ENCODE assay signal across 1 cellular context in genomic region chr15:34337557-34338306, GRCh38.
A peak's percentile ranks its signal among the peaks of the same experiment; 100 is the strongest.
TF ChIP-seq lines count a peak whose summit lies in the region.

SLC12A6 (minus strand) TSS chr15:34337781; CDS start chr15:34336680, 1,101 bp downstream.

TF ChIP-seq in HepG2, 621 proteins besides CTCF, POLR2A, EP300 and RAD21 (continued from another document and continues in another):
- peak; percentile 40; the same call in 1 of the 2 replicates for TF ChIP-seq UBTF (CRISPR knock-in tag; IDR thresholded peaks at IDR 0.05)
- TF ChIP-seq ZSCAN20 (CRISPR knock-in tag; IDR thresholded peaks at IDR 0.05; ENCODE audit: borderline replicate concordance), result peak; percentile 88; the same call in 1 of the 2 replicates
- TF ChIP-seq ZNF280D (CRISPR knock-in tag; IDR thresholded peaks at IDR 0.05), result no peak
- TF ChIP-seq GMEB1 (CRISPR knock-in tag; IDR thresholded peaks at IDR 0.05; ENCODE audit: borderline replicate concordance), result peak; percentile 42
- peak; percentile 65 for TF ChIP-seq TBX2 (CRISPR knock-in tag; IDR thresholded peaks at IDR 0.05; ENCODE audit: borderline replicate concordance)
- TF ChIP-seq HNRNPK (IDR thresholded peaks at IDR 0.05; ENCODE audit: low read depth, low read length, poor library complexity, severe bottlenecking), result peak; percentile 92
- TF ChIP-seq KMT2B (CRISPR knock-in tag; IDR thresholded peaks at IDR 0.05), result peak; percentile 48; the same call in 1 of the 2 replicates
- peak; percentile 12; the same call in 1 of the 2 replicates for TF ChIP-seq MAZ (IDR thresholded peaks at IDR 0.05; ENCODE audit: borderline replicate concordance, low read depth, low read length)
- TF ChIP-seq MAZ (CRISPR knock-in tag; IDR thresholded peaks at IDR 0.05; ENCODE audit: low read depth), result peak; percentile 90
- TF ChIP-seq GABPB1 (CRISPR knock-in tag; IDR thresholded peaks at IDR 0.05), result peak; percentile 79
- 0 out of 2 replicates have a peak, but pooled peaks have one; percentile 29 for TF ChIP-seq BORCS8-MEF2B (CRISPR knock-in tag; IDR thresholded peaks at IDR 0.05)
- peak; percentile 78 for TF ChIP-seq ZFY (CRISPR knock-in tag; IDR thresholded peaks at IDR 0.05)
- no peak for TF ChIP-seq DMTF1 (CRISPR knock-in tag; IDR thresholded peaks at IDR 0.05)
- TF ChIP-seq CEBPB (IDR thresholded peaks at IDR 0.05; ENCODE audit: borderline replicate concordance, low read depth, low read length), result no peak
- no peak for TF ChIP-seq ZNF782 (CRISPR knock-in tag; IDR thresholded peaks at IDR 0.05; ENCODE audit: borderline replicate concordance)
- no peak for TF ChIP-seq ZBTB10 (CRISPR knock-in tag; IDR thresholded peaks at IDR 0.05; ENCODE audit: borderline replicate concordance)
- 0 out of 2 replicates have a peak, but pooled peaks have one; percentile 39 for TF ChIP-seq ZNF747 (CRISPR knock-in tag; IDR thresholded peaks at IDR 0.05; ENCODE audit: borderline replicate concordance)
- TF ChIP-seq MXI1 (IDR thresholded peaks at IDR 0.05; ENCODE audit: borderline replicate concordance, low read depth, low read length), result peak; percentile 49; the same call in 1 of the 3 replicates
- TF ChIP-seq BATF2 (CRISPR knock-in tag; IDR thresholded peaks at IDR 0.05), result no peak
- peak; percentile 24; the same call in 1 of the 2 replicates for TF ChIP-seq POGK (CRISPR knock-in tag; conservative IDR thresholded peaks at IDR 0.05)
- TF ChIP-seq FOSL2 (CRISPR knock-in tag; IDR thresholded peaks at IDR 0.05), result peak; percentile 54
- TF ChIP-seq ZNF788 (CRISPR knock-in tag; IDR thresholded peaks at IDR 0.05; ENCODE audit: borderline replicate concordance), result peak; percentile 57; the same call in 1 of the 2 replicates
- peak; percentile 58; the same call in 1 of the 2 replicates for TF ChIP-seq HOXA3 (CRISPR knock-in tag; IDR thresholded peaks at IDR 0.05)
- TF ChIP-seq KDM2A (CRISPR knock-in tag; IDR thresholded peaks at IDR 0.05; ENCODE audit: borderline replicate concordance, low read depth), result peak; percentile 85
- TF ChIP-seq FOXK2 (IDR thresholded peaks at IDR 0.05), result peak; percentile 64
- peak; percentile 61 for TF ChIP-seq NR2C2 (CRISPR knock-in tag; IDR thresholded peaks at IDR 0.05; ENCODE audit: borderline replicate concordance)
- peak; percentile 61; the same call in 1 of the 2 replicates for TF ChIP-seq ATF7-NPFF (CRISPR knock-in tag; IDR thresholded peaks at IDR 0.05; ENCODE audit: low read depth)
- TF ChIP-seq KLF12 (CRISPR knock-in tag; IDR thresholded peaks at IDR 0.05; ENCODE audit: borderline replicate concordance), result 0 out of 2 replicates have a peak, but pooled peaks have one; percentile 65
- TF ChIP-seq SPEN (CRISPR knock-in tag; IDR thresholded peaks at IDR 0.05; ENCODE audit: low read depth), result peak; percentile 40
- peak; percentile 31; the same call in 1 of the 2 replicates for TF ChIP-seq ZFP90 (CRISPR knock-in tag; IDR thresholded peaks at IDR 0.05; ENCODE audit: borderline replicate concordance)
- TF ChIP-seq ZNF180 (CRISPR knock-in tag; IDR thresholded peaks at IDR 0.05; ENCODE audit: borderline replicate concordance, low read depth), result 0 out of 2 replicates have a peak, but pooled peaks have one; percentile 21
- TF ChIP-seq ARNT2 (CRISPR knock-in tag; IDR thresholded peaks at IDR 0.05; ENCODE audit: low read depth), result peak; percentile 47; the same call in 1 of the 2 replicates
- TF ChIP-seq IRF1 (CRISPR knock-in tag; IDR thresholded peaks at IDR 0.05; ENCODE audit: low read depth), result no peak
- TF ChIP-seq TAF15 (IDR thresholded peaks at IDR 0.05; ENCODE audit: low read depth, low read length, poor library complexity, severe bottlenecking), result peak; percentile 52
- TF ChIP-seq ZNF326 (CRISPR knock-in tag; IDR thresholded peaks at IDR 0.05; ENCODE audit: borderline replicate concordance), result no peak
- peak; percentile 44; the same call in 1 of the 2 replicates for TF ChIP-seq PAX8 (CRISPR knock-in tag; IDR thresholded peaks at IDR 0.05; ENCODE audit: borderline replicate concordance)
- 0 out of 2 replicates have a peak, but pooled peaks have one; percentile 47 for TF ChIP-seq TOPORS (CRISPR knock-in tag; IDR thresholded peaks at IDR 0.05)
- peak; percentile 14; the same call in 1 of the 2 replicates for TF ChIP-seq CREB1 (IDR thresholded peaks at IDR 0.05)
- TF ChIP-seq CREB1 (CRISPR knock-in tag; IDR thresholded peaks at IDR 0.05), result no peak
- TF ChIP-seq THAP9 (CRISPR knock-in tag; IDR thresholded peaks at IDR 0.05; ENCODE audit: borderline replicate concordance), result peak; percentile 7; the same call in 1 of the 2 replicates
- TF ChIP-seq ZNF557 (CRISPR knock-in tag; IDR thresholded peaks at IDR 0.05), result no peak
- 0 out of 2 replicates have a peak, but pooled peaks have one; percentile 48 for TF ChIP-seq ZNF564 (CRISPR knock-in tag; IDR thresholded peaks at IDR 0.05)
- TF ChIP-seq ZNF772 (CRISPR knock-in tag; IDR thresholded peaks at IDR 0.05), result 0 out of 2 replicates have a peak, but pooled peaks have one; percentile 74
